Comparison of ENCODE assay signal across 30 cellular contexts in the genomic region with DNA sequence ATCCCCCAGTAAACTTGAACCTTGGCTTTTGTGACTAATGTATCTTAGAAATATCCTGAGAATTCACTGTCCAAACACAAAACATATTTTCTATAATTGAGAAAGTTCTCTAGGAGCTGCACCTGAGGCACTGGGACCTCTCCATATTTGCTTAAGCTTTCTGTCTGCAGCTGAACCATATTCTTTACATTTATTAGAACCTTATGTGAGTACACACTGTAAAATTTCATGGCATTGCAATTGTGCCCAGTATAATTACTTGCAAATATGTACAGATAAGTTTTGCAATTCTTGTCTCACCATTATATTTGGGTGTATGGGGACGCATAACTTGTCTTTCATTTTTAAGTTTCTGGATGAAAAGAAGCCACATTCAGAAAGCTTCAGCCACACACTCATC.
"Had no signal": no experiment of that assay in that cellular context is flagged by ENCODE, and none has a peak within 500 bp of the region (broad histone marks: within the 10 kb centered on the region; RNA-seq: fewer than 3 reads in every experiment).

No MANE protein-coding gene starts in this region.

- H3K27ac ChIP-seq: ascending aorta, breast epithelium, cardiac muscle cell, colonic mucosa, epithelial cell of prostate, gastrocnemius medialis, heart left ventricle had no signal

- H3K4me1 ChIP-seq: ascending aorta, breast epithelium, colonic mucosa, gastrocnemius medialis, heart left ventricle had no signal

- H3K4me3 ChIP-seq: ascending aorta, breast epithelium, cardiac muscle cell, colonic mucosa, gastrocnemius medialis, heart left ventricle had no signal

- H3K4me3 Mint-ChIP-seq: activated CD4-positive, alpha-beta memory T cell treated with anti-CD3 and anti-CD28 coated beads for 36 hours; activated CD4-positive, alpha-beta T cell treated with anti-CD3 and anti-CD28 coated beads for 36 hours; activated CD4-positive, alpha-beta T cell treated with anti-CD3 and anti-CD28 coated beads, Interleukin-2, amount 10 ng/mL, durations not matched to agents 24 days and 14 days; activated CD8-positive, alpha-beta memory T cell treated with anti-CD3 and anti-CD28 coated beads, Interleukin-2, amount 10 ng/mL, durations not matched to agents 7 days and 5 days; activated CD8-positive, alpha-beta T cell treated with anti-CD3 and anti-CD28 coated beads, Interleukin-2, amount 10 ng/mL, durations not matched to agents 7 days and 5 days; activated naive CD4-positive, alpha-beta T cell treated with anti-CD3 and anti-CD28 coated beads, Interleukin-2, amount 10 ng/mL, durations not matched to agents 7 days and 5 days; activated naive CD8-positive, alpha-beta T cell treated with anti-CD3 and anti-CD28 coated beads, Interleukin-2, amount 10 ng/mL, durations not matched to agents 7 days and 5 days; activated T-helper 1 cell treated with anti-CD3 and anti-CD28 coated beads, Interleukin-12 subunit alpha, Interleukin-12 subunit beta, Interleukin-2, Interleukin-4 antibody, amounts not matched to agents 30 ng/mL and 10 ng/mL and 1 ng/mL, durations not matched to agents 14 hours and 24 hours and 36 hours; brain had no signal

- H3K27me3 Mint-ChIP-seq: activated CD4-positive, alpha-beta memory T cell treated with anti-CD3 and anti-CD28 coated beads for 36 hours; activated CD4-positive, alpha-beta T cell treated with anti-CD3 and anti-CD28 coated beads for 36 hours; activated CD4-positive, alpha-beta T cell treated with anti-CD3 and anti-CD28 coated beads, Interleukin-2, amount 10 ng/mL, durations not matched to agents 24 days and 14 days; activated CD8-positive, alpha-beta memory T cell treated with anti-CD3 and anti-CD28 coated beads, Interleukin-2, amount 10 ng/mL, durations not matched to agents 7 days and 5 days; activated naive CD4-positive, alpha-beta T cell treated with anti-CD3 and anti-CD28 coated beads, Interleukin-2, amount 10 ng/mL, durations not matched to agents 7 days and 5 days; activated naive CD8-positive, alpha-beta T cell treated with anti-CD3 and anti-CD28 coated beads, Interleukin-2, amount 10 ng/mL, durations not matched to agents 7 days and 5 days had no signal

- H3K36me3 ChIP-seq: ascending aorta, breast epithelium, cardiac muscle cell, colonic mucosa, gastrocnemius medialis, heart left ventricle had no signal

- H3K27ac Mint-ChIP-seq: activated CD4-positive, alpha-beta memory T cell treated with anti-CD3 and anti-CD28 coated beads for 36 hours; activated CD4-positive, alpha-beta T cell treated with anti-CD3 and anti-CD28 coated beads for 36 hours; activated CD4-positive, alpha-beta T cell treated with anti-CD3 and anti-CD28 coated beads, Interleukin-2, amount 10 ng/mL, durations not matched to agents 24 days and 14 days; activated CD8-positive, alpha-beta memory T cell treated with anti-CD3 and anti-CD28 coated beads, Interleukin-2, amount 10 ng/mL, durations not matched to agents 7 days and 5 days; activated CD8-positive, alpha-beta T cell treated with anti-CD3 and anti-CD28 coated beads, Interleukin-2, amount 10 ng/mL, durations not matched to agents 7 days and 5 days; activated naive CD4-positive, alpha-beta T cell treated with anti-CD3 and anti-CD28 coated beads, Interleukin-2, amount 10 ng/mL, durations not matched to agents 7 days and 5 days; activated naive CD4-positive, alpha-beta T cell treated with anti-CD3 and anti-CD28 coated beads, Interleukin-2, amount 50 U/mL, for 72 hours; activated naive CD8-positive, alpha-beta T cell treated with anti-CD3 and anti-CD28 coated beads, Interleukin-2, amount 10 ng/mL, durations not matched to agents 7 days and 5 days; activated T-helper 1 cell treated with anti-CD3 and anti-CD28 coated beads, Interleukin-12 subunit alpha, Interleukin-12 subunit beta, Interleukin-2, Interleukin-4 antibody, amounts not matched to agents 30 ng/mL and 10 ng/mL and 1 ng/mL, durations not matched to agents 14 hours and 24 hours and 36 hours; brain had no signal

- H3K27me3 ChIP-seq: ascending aorta, breast epithelium, cardiac muscle cell, colonic mucosa, gastrocnemius medialis, heart left ventricle had no signal

- H3K9me3 Mint-ChIP-seq: activated CD4-positive, alpha-beta memory T cell treated with anti-CD3 and anti-CD28 coated beads for 36 hours; activated T-helper 1 cell treated with anti-CD3 and anti-CD28 coated beads, Interleukin-12 subunit alpha, Interleukin-12 subunit beta, Interleukin-2, Interleukin-4 antibody, amounts not matched to agents 30 ng/mL and 10 ng/mL and 1 ng/mL, durations not matched to agents 14 hours and 24 hours and 36 hours had no signal

- H3K9me3 ChIP-seq: ascending aorta, breast epithelium, colonic mucosa, gastrocnemius medialis, heart left ventricle had no signal

- H3K36me3 Mint-ChIP-seq: activated CD4-positive, alpha-beta memory T cell treated with anti-CD3 and anti-CD28 coated beads for 36 hours; activated CD8-positive, alpha-beta memory T cell treated with anti-CD3 and anti-CD28 coated beads, Interleukin-2, amount 10 ng/mL, durations not matched to agents 7 days and 5 days; activated naive CD4-positive, alpha-beta T cell treated with anti-CD3 and anti-CD28 coated beads, Interleukin-2, amount 10 ng/mL, durations not matched to agents 7 days and 5 days; activated naive CD4-positive, alpha-beta T cell treated with anti-CD3 and anti-CD28 coated beads, Interleukin-2, amount 50 U/mL, for 72 hours; activated naive CD8-positive, alpha-beta T cell treated with anti-CD3 and anti-CD28 coated beads, Interleukin-2, amount 10 ng/mL, durations not matched to agents 7 days and 5 days; brain had no signal

- H3K4me1 Mint-ChIP-seq: activated CD4-positive, alpha-beta T cell treated with anti-CD3 and anti-CD28 coated beads for 36 hours; activated CD4-positive, alpha-beta T cell treated with anti-CD3 and anti-CD28 coated beads, Interleukin-2, amount 10 ng/mL, durations not matched to agents 24 days and 14 days; activated CD8-positive, alpha-beta memory T cell treated with anti-CD3 and anti-CD28 coated beads, Interleukin-2, amount 10 ng/mL, durations not matched to agents 7 days and 5 days; activated naive CD4-positive, alpha-beta T cell treated with anti-CD3 and anti-CD28 coated beads, Interleukin-2, amount 10 ng/mL, durations not matched to agents 7 days and 5 days; activated naive CD8-positive, alpha-beta T cell treated with anti-CD3 and anti-CD28 coated beads, Interleukin-2, amount 10 ng/mL, durations not matched to agents 7 days and 5 days; brain had no signal

- ATAC-seq: activated CD4-positive, alpha-beta T cell treated with anti-CD3 and anti-CD28 coated beads for 36 hours; activated CD8-positive, alpha-beta memory T cell treated with anti-CD3 and anti-CD28 coated beads, Interleukin-2, amount 10 ng/mL, durations not matched to agents 7 days and 5 days; activated CD8-positive, alpha-beta T cell treated with anti-CD3 and anti-CD28 coated beads, Interleukin-2, amount 10 ng/mL, durations not matched to agents 7 days and 5 days; activated naive CD4-positive, alpha-beta T cell treated with anti-CD3 and anti-CD28 coated beads, Interleukin-2, amount 50 U/mL, for 72 hours; gastrocnemius medialis; heart left ventricle had no signal

- DNase-seq: activated CD4-positive, alpha-beta memory T cell treated with anti-CD3 and anti-CD28 coated beads for 36 hours; activated CD4-positive, alpha-beta T cell treated with anti-CD3 and anti-CD28 coated beads for 36 hours; activated CD4-positive, alpha-beta T cell treated with anti-CD3 and anti-CD28 coated beads, Interleukin-2, amount 10 ng/mL, durations not matched to agents 24 days and 14 days; activated CD4-positive, CD25-positive, alpha-beta regulatory T cell; activated CD4-positive, CD25-positive, alpha-beta regulatory T cell treated with anti-CD3 and anti-CD28 coated beads, Interleukin-2, amount 50 U/mL, for 72 hours; activated CD8-positive, alpha-beta memory T cell treated with anti-CD3 and anti-CD28 coated beads, Interleukin-2, amount 10 ng/mL, durations not matched to agents 7 days and 5 days; activated CD8-positive, alpha-beta memory T cell treated with anti-CD3 and anti-CD28 coated beads, Interleukin-2, amount 50 U/mL, for 4 hours; activated CD8-positive, alpha-beta T cell treated with anti-CD3 and anti-CD28 coated beads, Interleukin-2, amount 10 ng/mL, durations not matched to agents 7 days and 5 days; activated gamma-delta T cell; activated naive CD4-positive, alpha-beta T cell; activated naive CD4-positive, alpha-beta T cell treated with anti-CD3 and anti-CD28 coated beads, Interleukin-2, amount 10 ng/mL, durations not matched to agents 7 days and 5 days; activated naive CD8-positive, alpha-beta T cell treated with anti-CD3 and anti-CD28 coated beads, Interleukin-2, amount 10 ng/mL, durations not matched to agents 7 days and 5 days; activated T-cell treated with anti-CD3 and anti-CD28 coated beads, Interleukin-2, amount 50 U/mL, for 1 hour; activated T-cell treated with anti-CD3 and anti-CD28 coated beads, Interleukin-2, amount 50 U/mL, for 48 hours; central memory CD4-positive, alpha-beta T cell; cerebellar nuclear complex; colonic mucosa; effector CD8-positive, alpha-beta T cell; foreskin fibroblast; gastrocnemius medialis; glutamatergic neuron; heart left ventricle; T-helper 9 cell had no signal
